ENCODE assay signal across 8 cellular contexts in genomic region chr22:23180301-23180892, GRCh38. TPM values are rescaled to one million over a fixed set of nuclear protein-coding genes. Genes with fewer than 3 reads are reported as not detected.
DNase-seq lines count a peak whose midpoint lies in the region; ATAC-seq, FAIRE-seq and TF ChIP-seq lines count a peak whose summit lies in the region.

Gene BCR, plus strand, starts transcription at chr22:23180509. Its CDS starts 452 bp downstream, at chr22:23180961.

- ATAC-seq in GM18909 (IDR thresholded peaks at IDR 0.05; ENCODE audit: poor library complexity, unreplicated experiment), result peak; percentile 50
- peak; percentile 77 for ATAC-seq in HepG2
- ATAC-seq in GM19035 (IDR thresholded peaks at IDR 0.05; ENCODE audit: unreplicated experiment), result no peak

- no peaks in the 10 kb centered on the region for H3K27me3 Mint-ChIP-seq in activated CD4-positive, alpha-beta memory T cell treated with anti-CD3 and anti-CD28 coated beads for 36 hours

- peaks cover 44% of the 10 kb centered on the region for H3K79me2 ChIP-seq in HepG2 (ENCODE audit: insufficient read depth, low read length)

- H4K20me1 ChIP-seq in HepG2 (ENCODE audit: insufficient read depth, low read length), result peaks cover 41% of the 10 kb centered on the region

- peak; percentile 69 for DNase-seq in ACHN
- DNase-seq in NCI-H2171 treated with DMSO at 0.1 percent for 48 hours (lab: John Stamatoyannopoulos, UW), result peak; percentile 30
- DNase-seq in activated CD4-positive, alpha-beta memory T cell treated with anti-CD3 and anti-CD28 coated beads for 36 hours, result peak; percentile 68
- no peak for DNase-seq in HepG2 (ENCODE audit: low spot score)
- peak; percentile 68 for DNase-seq in stimulated activated CD4-positive, alpha-beta T cell treated with anti-CD3 and anti-CD28 coated beads, Interleukin-4, amount 100 ng/mL, for 1 hour

- peaks cover 16% of the 10 kb centered on the region for H3K36me3 Mint-ChIP-seq in activated CD4-positive, alpha-beta memory T cell treated with anti-CD3 and anti-CD28 coated beads for 36 hours

- CTCF ChIA-PET in activated CD4-positive, alpha-beta memory T cell treated with anti-CD3 and anti-CD28 coated beads for 36 hours (lab: Charles Lee), result interaction anchor here (0.7 to 15.1 kb wide), 10 partner anchors 20 to 110 kb away, joined by 3 to 309 read pairs (median 5); no protein-coding TSS in a partner anchor
- CTCF ChIA-PET in HepG2 (lab: Yijun Ruan, JAX; ENCODE audit: low intra/inter-chr PET ratio, low total read pairs), result interaction anchor here (3.0 to 5.9 kb wide), 2 partner anchors 102 to 110 kb away, joined by 45 to 73 read pairs; no protein-coding TSS in a partner anchor

- peak within 1 kb of the TSS; percentile 97 for H3K4me3 Mint-ChIP-seq in activated CD4-positive, alpha-beta memory T cell treated with anti-CD3 and anti-CD28 coated beads for 36 hours

- 1% methylated on average over 88 of the region's 88 CpGs for WGBS in ectodermal cell, 2 experiments
- WGBS in HepG2 (ENCODE audit: low lambda C conversion rate), result no CpG with 5 or more reads among the region's 88 CpGs

- TF ChIP-seq CTCF in HepG2 (CRISPR knock-in tag; IDR thresholded peaks at IDR 0.05), result no peak; the same call in 1 of the 2 replicates

- H3K36me3 ChIP-seq in ectodermal cell (ENCODE audit: control insufficient read depth, insufficient read depth, low read length) (no peaks in the 10 kb centered on the region), HepG2 (replicated peaks in 1 of 2; ENCODE audit: control insufficient read depth in 1 of 2, insufficient read depth in 2 of 2, low read length in 2 of 2) (no peaks in the 10 kb centered on the region; a peak in 2 of 5 replicates)

- H3K27ac ChIP-seq in ectodermal cell (ENCODE audit: insufficient read depth, low read depth, low read length, poor library complexity, severe bottlenecking), result no peak within 1 kb of the TSS
- peak within 1 kb of the TSS; percentile 69 for H3K27ac ChIP-seq in HepG2 (ENCODE audit: extremely low read length, insufficient read depth, low read length)

- TF ChIP-seq EP300 in HepG2 (IDR thresholded peaks at IDR 0.05; ENCODE audit: low read depth in 2 of 2, low read length in 2 of 2), result no peak
- TF ChIP-seq EP300 in HepG2 (CRISPR knock-in tag; IDR thresholded peaks at IDR 0.05; ENCODE audit: borderline replicate concordance), result no peak

- FAIRE-seq in HepG2 (lab: Jason Lieb, UNC), result no peak

- H3K4me3 ChIP-seq in ectodermal cell (ENCODE audit: insufficient read depth, low read depth, low read length), result peak within 1 kb of the TSS; percentile 75
- peak within 1 kb of the TSS; percentile 73 to 88 (median 83) for H3K4me3 ChIP-seq in HepG2 (replicated peaks in 1 of 3; ENCODE audit: insufficient read depth in 1 of 3, low read depth in 2 of 3, low read length in 3 of 3)

- BruUV-seq in HepG2 (replicated peaks; lab: Mats Ljungman, UMichigan), result no TSS peak

- H3K9ac ChIP-seq in HepG2 (ENCODE audit: insufficient read depth, low read depth, low read length), result peak within 1 kb of the TSS; percentile 83

- peak within 1 kb of the TSS; percentile 95 for H3K4me2 ChIP-seq in HepG2 (ENCODE audit: low read depth, low read length)

- POLR2A ChIA-PET in activated CD4-positive, alpha-beta memory T cell treated with anti-CD3 and anti-CD28 coated beads for 36 hours (lab: Charles Lee), result interaction anchor here (3.9 kb wide), 1 partner anchor 62 kb away, joined by 18 read pairs; no protein-coding TSS in a partner anchor
- POLR2A ChIA-PET in HepG2 (lab: Yijun Ruan, JAX), result interaction anchor here (1.0 to 4.1 kb wide), 2 partner anchors 101 to 104 kb away, joined by 3 to 18 read pairs; no protein-coding TSS in a partner anchor

- H2AFZ ChIP-seq in HepG2 (ENCODE audit: low read length), result peak within 1 kb of the TSS; percentile 44

- H3K27ac Mint-ChIP-seq in activated CD4-positive, alpha-beta memory T cell treated with anti-CD3 and anti-CD28 coated beads for 36 hours, result peak within 1 kb of the TSS; percentile 98

- TF ChIP-seq RAD21 in HepG2 (CRISPR knock-in tag; IDR thresholded peaks at IDR 0.05), result peak; percentile 47; the same call in 1 of the 2 replicates

- H3K9me3 ChIP-seq in ectodermal cell (ENCODE audit: control insufficient read depth, low read length) (no peaks in the 10 kb centered on the region), HepG2 (ENCODE audit: low read length) (no peaks in the 10 kb centered on the region)

- peaks cover 2% of the 10 kb centered on the region for H3K9me3 Mint-ChIP-seq in activated CD4-positive, alpha-beta memory T cell treated with anti-CD3 and anti-CD28 coated beads for 36 hours

- in situ Hi-C loops in ACHN (cut with HindIII; ENCODE audit: low pct_ligation_motif_present, low pct_unique_long_range_greater_than_20kb, low sequenced_read_pairs), result no loop called here
- in situ Hi-C loops in HepG2 (cut with HindIII; ENCODE audit: extremely low pct_ligation_motif_present, low pct_unique_long_range_greater_than_20kb), result loop anchor here (5.0 kb wide), 1 partner anchor 37 kb away; no protein-coding TSS in a partner anchor

- peaks cover 23% of the 10 kb centered on the region for H3K4me1 ChIP-seq in ectodermal cell (ENCODE audit: control insufficient read depth, insufficient read depth, low read length)
- H3K4me1 ChIP-seq in HepG2 (ENCODE audit: insufficient read depth, low read length), result peaks cover 75% of the 10 kb centered on the region

- intact Hi-C loops in activated CD4-positive, alpha-beta memory T cell treated with anti-CD3 and anti-CD28 coated beads for 36 hours (cut with micrococcal nuclease), result loop anchor here (2.0 kb wide), 1 partner anchor 38 kb away; no protein-coding TSS in a partner anchor
- intact Hi-C loops in HepG2 (cut with micrococcal nuclease; ENCODE audit: unreplicated experiment), result loop anchor here (2.0 kb wide), 1 partner anchor 36 kb away; no protein-coding TSS in a partner anchor

- peak in 1 of 2 experiments; percentile 69; a peak in 1 of 4 replicates for TF ChIP-seq POLR2A in HepG2 (IDR thresholded peaks at IDR 0.05; ENCODE audit: insufficient read depth in 1 of 2, low read depth in 2 of 2, low read length in 2 of 2)

- H3K4me1 Mint-ChIP-seq in activated CD4-positive, alpha-beta memory T cell treated with anti-CD3 and anti-CD28 coated beads for 36 hours (ENCODE audit: low read depth), result peaks cover 46% of the 10 kb centered on the region

- H3K27me3 ChIP-seq in ectodermal cell (ENCODE audit: control insufficient read depth, insufficient read depth, low read length, poor library complexity, severe bottlenecking) (peaks cover 10% of the 10 kb centered on the region), HepG2 (ENCODE audit: control insufficient read depth in 1 of 2, insufficient read depth in 2 of 2, low read length in 2 of 2) (no peaks in the 10 kb centered on the region; a peak in 1 of 5 replicates)

TF ChIP-seq in HepG2, 621 proteins besides CTCF, POLR2A, EP300 and RAD21 (continues in another document):
- TF ChIP-seq ZKSCAN8 (CRISPR knock-in tag; IDR thresholded peaks at IDR 0.05; ENCODE audit: borderline replicate concordance) (no peak), ZNF256 (CRISPR knock-in tag; conservative IDR thresholded peaks at IDR 0.05) (no peak), SMAD3 (CRISPR knock-in tag; IDR thresholded peaks at IDR 0.05) (no peak), KLF12 (CRISPR knock-in tag; IDR thresholded peaks at IDR 0.05; ENCODE audit: borderline replicate concordance) (no peak)

RNA-seq across cellular contexts. Expression of gene BCR, which starts in this region (rescaled TPM):
- 10 to 100 TPM; 60.4 to 69.0 TPM for total RNA-seq in activated CD4-positive, alpha-beta memory T cell treated with anti-CD3 and anti-CD28 coated beads for 36 hours
- polyA plus RNA-seq in ectodermal cell (2013, experiment 1 of 4), result 76.7 TPM
- polyA plus RNA-seq in ectodermal cell (2013, experiment 2 of 4), result 71.1 TPM
- polyA plus RNA-seq in ectodermal cell (2013, experiment 3 of 4), result 48.2 TPM
- 48.1 TPM for polyA plus RNA-seq in ectodermal cell (2013, experiment 4 of 4)
- total RNA-seq in HepG2 (2016; rRNA removed; fragmentation: Illumina TruSeq; extraction: Trizol), result 33.6 and 35.4 TPM in 2 replicates
- total RNA-seq in HepG2 (2016; cell fraction: cytosol; rRNA removed; fragmentation: Illumina TruSeq; extraction: Trizol; ENCODE audit: low read depth), result 10.9 and 12.3 TPM in 2 replicates
- 29.4 and 37.4 TPM in 2 replicates for total RNA-seq in HepG2 (2016; cell fraction: insoluble cytoplasmic fraction; rRNA removed; fragmentation: Illumina TruSeq; extraction: Trizol)
- total RNA-seq in HepG2 (2016; cell fraction: membrane; rRNA removed; fragmentation: Illumina TruSeq; extraction: Trizol), result 17.4 and 22.3 TPM in 2 replicates
- 26.4 and 32.2 TPM in 2 replicates for total RNA-seq in HepG2 (2016; cell fraction: nucleus; rRNA removed; fragmentation: Illumina TruSeq; extraction: Trizol)
- polyA plus RNA-seq in HepG2 (2011; rRNA removed), result 19.9 and 21.9 TPM in 2 replicates
- polyA plus RNA-seq in HepG2 (2011; cell fraction: cytosol; rRNA removed), result 28.9 and 33.8 TPM in 2 replicates
- 66.0 and 71.9 TPM in 2 replicates for polyA plus RNA-seq in HepG2 (2011; cell fraction: nucleus; rRNA removed)
- polyA plus RNA-seq in HepG2 (2012), result 21.2 and 25.3 TPM in 2 replicates
- 2.3 and 4.6 TPM in 2 replicates for polyA plus RNA-seq in HepG2 (2016; cell fraction: cytosol; fragmentation: Illumina TruSeq; extraction: Trizol; ENCODE audit: low read depth)
- 26.5 and 34.8 TPM in 2 replicates for polyA plus RNA-seq in HepG2 (2016; cell fraction: insoluble cytoplasmic fraction; fragmentation: Illumina TruSeq; extraction: Trizol; ENCODE audit: low read depth)
- polyA plus RNA-seq in HepG2 (2016; cell fraction: membrane; fragmentation: Illumina TruSeq; extraction: Trizol; ENCODE audit: low read depth), result 11.6 and 12.9 TPM in 2 replicates
- 45.4 and 51.6 TPM in 2 replicates for polyA plus RNA-seq in HepG2 (2016; cell fraction: nucleus; fragmentation: Illumina TruSeq; extraction: Trizol; ENCODE audit: insufficient read depth, low read depth)
- polyA minus RNA-seq in HepG2 (2011; rRNA and poly(A)+ RNA removed; ENCODE audit: low replicate concordance), result 67.7 and 82.7 TPM in 2 replicates
- 43.0 and 57.5 TPM in 2 replicates for polyA minus RNA-seq in HepG2 (2011; cell fraction: cytosol; rRNA and poly(A)+ RNA removed)
- 24.6 and 32.1 TPM in 2 replicates for polyA minus RNA-seq in HepG2 (2011; cell fraction: nucleus; rRNA and poly(A)+ RNA removed)
